ENCODE assay signal across 25 cellular contexts in the genomic region with DNA sequence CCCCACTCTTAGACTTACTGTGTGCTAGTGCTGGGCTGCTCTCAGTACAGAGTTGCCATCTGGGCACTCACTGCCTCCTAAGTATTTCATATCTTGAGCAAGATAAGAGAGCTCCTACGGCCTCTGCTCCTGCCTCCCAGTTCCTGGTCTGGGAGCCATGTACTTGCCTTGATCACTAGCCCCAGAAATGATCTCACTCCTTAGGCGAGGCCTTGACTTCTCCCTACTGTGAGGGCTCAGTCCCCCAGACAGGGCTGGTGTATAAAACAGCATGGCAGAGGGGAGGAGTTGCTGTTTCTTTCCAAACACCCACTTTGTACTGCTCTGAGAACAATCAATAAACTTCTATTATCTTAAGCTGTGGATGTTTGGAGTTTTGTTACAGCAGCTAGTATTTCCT.
"Had no signal": no experiment of that assay in that cellular context is flagged by ENCODE, and none has a peak within 500 bp of the region (broad histone marks: within the 10 kb centered on the region; RNA-seq: fewer than 3 reads in every experiment).

No MANE protein-coding gene starts in this region.

- H3K4me3 Mint-ChIP-seq: activated CD8-positive, alpha-beta T cell treated with anti-CD3 and anti-CD28 coated beads, Interleukin-2, amount 10 ng/mL, durations not matched to agents 7 days and 5 days; activated naive CD4-positive, alpha-beta T cell treated with anti-CD3 and anti-CD28 coated beads for 36 hours; activated naive CD8-positive, alpha-beta T cell treated with anti-CD3 and anti-CD28 coated beads for 36 hours; activated T-helper 1 cell treated with anti-CD3 and anti-CD28 coated beads, Interleukin-12 subunit alpha, Interleukin-12 subunit beta, Interleukin-2, Interleukin-4 antibody, amounts not matched to agents 30 ng/mL and 10 ng/mL and 1 ng/mL, durations not matched to agents 14 hours and 24 hours and 36 hours; brain; dendritic cell treated with granulocyte-macrophage colony-stimulating factor and Interleukin-4, amounts not matched to agents 40 ng/mL and 50 ng/mL, for 4 days; naive thymus-derived CD4-positive, alpha-beta T cell; WTC11 had no signal

- H3K9ac ChIP-seq: parathyroid adenoma had no signal

- H3K79me2 ChIP-seq: parathyroid adenoma had no signal

- H3K4me1 ChIP-seq: adrenal gland, parathyroid adenoma, suprapubic skin, tibial nerve had no signal

- H3K4me1 Mint-ChIP-seq: activated naive CD8-positive, alpha-beta T cell treated with anti-CD3 and anti-CD28 coated beads for 36 hours had no signal

- H3K4me3 ChIP-seq: adrenal gland, cardiac muscle cell, spleen, suprapubic skin, tibial nerve had no signal

- H3K27me3 ChIP-seq: adrenal gland, cardiac muscle cell, spleen, suprapubic skin, tibial nerve had no signal

- H3K27me3 Mint-ChIP-seq: activated naive CD8-positive, alpha-beta T cell treated with anti-CD3 and anti-CD28 coated beads for 36 hours had no signal

- H3K9me3 ChIP-seq: adrenal gland, spleen, suprapubic skin, tibial nerve had no signal

- H3K27ac ChIP-seq: adrenal gland, cardiac muscle cell, parathyroid adenoma, spleen, suprapubic skin, tibial nerve had no signal

- H3K36me3 ChIP-seq: adrenal gland, cardiac muscle cell, spleen, suprapubic skin, tibial nerve had no signal

- H2AFZ ChIP-seq: parathyroid adenoma had no signal

- H3K27ac Mint-ChIP-seq: activated CD8-positive, alpha-beta T cell treated with anti-CD3 and anti-CD28 coated beads, Interleukin-2, amount 10 ng/mL, durations not matched to agents 7 days and 5 days; activated naive CD4-positive, alpha-beta T cell treated with anti-CD3 and anti-CD28 coated beads for 36 hours; activated naive CD8-positive, alpha-beta T cell treated with anti-CD3 and anti-CD28 coated beads for 36 hours; activated T-helper 1 cell treated with anti-CD3 and anti-CD28 coated beads, Interleukin-12 subunit alpha, Interleukin-12 subunit beta, Interleukin-2, Interleukin-4 antibody, amounts not matched to agents 30 ng/mL and 10 ng/mL and 1 ng/mL, durations not matched to agents 14 hours and 24 hours and 36 hours; dendritic cell treated with granulocyte-macrophage colony-stimulating factor and Interleukin-4, amounts not matched to agents 40 ng/mL and 50 ng/mL, for 4 days; naive thymus-derived CD4-positive, alpha-beta T cell; WTC11 had no signal

- H3K36me3 Mint-ChIP-seq: activated naive CD8-positive, alpha-beta T cell treated with anti-CD3 and anti-CD28 coated beads for 36 hours; brain; naive thymus-derived CD4-positive, alpha-beta T cell; WTC11 had no signal

- ATAC-seq: activated CD8-positive, alpha-beta T cell treated with anti-CD3 and anti-CD28 coated beads, Interleukin-2, amount 10 ng/mL, durations not matched to agents 7 days and 5 days; left cardiac atrium; naive thymus-derived CD4-positive, alpha-beta T cell; right cardiac atrium had no signal

- DNase-seq: activated CD4-positive, alpha-beta T cell treated with anti-CD3 and anti-CD28 coated beads for 1 hour; activated CD4-positive, alpha-beta T cell treated with anti-CD3 and anti-CD28 coated beads, Interleukin-2, amount 50 U/mL, for 1 hour; activated CD8-positive, alpha-beta T cell treated with anti-CD3 and anti-CD28 coated beads, Interleukin-2, amount 10 ng/mL, durations not matched to agents 7 days and 5 days; activated effector memory CD4-positive, alpha-beta T cell treated with anti-CD3 and anti-CD28 coated beads, Interleukin-2, amount 50 U/mL, for 16 hours; activated naive CD4-positive, alpha-beta T cell treated with anti-CD3 and anti-CD28 coated beads for 36 hours; activated naive CD8-positive, alpha-beta T cell treated with anti-CD3 and anti-CD28 coated beads for 36 hours; adrenal gland; effector CD4-positive, alpha-beta T cell; hippocampal formation; left cardiac atrium; mammary epithelial cell; naive thymus-derived CD4-positive, alpha-beta T cell; nucleus accumbens; spleen; stimulated activated naive CD4-positive, alpha-beta T cell; T-helper 2 cell had no signal

- H3K9me3 Mint-ChIP-seq: activated naive CD4-positive, alpha-beta T cell treated with anti-CD3 and anti-CD28 coated beads for 36 hours; activated naive CD8-positive, alpha-beta T cell treated with anti-CD3 and anti-CD28 coated beads for 36 hours; activated T-helper 1 cell treated with anti-CD3 and anti-CD28 coated beads, Interleukin-12 subunit alpha, Interleukin-12 subunit beta, Interleukin-2, Interleukin-4 antibody, amounts not matched to agents 30 ng/mL and 10 ng/mL and 1 ng/mL, durations not matched to agents 14 hours and 24 hours and 36 hours; dendritic cell treated with granulocyte-macrophage colony-stimulating factor and Interleukin-4, amounts not matched to agents 40 ng/mL and 50 ng/mL, for 4 days; naive thymus-derived CD4-positive, alpha-beta T cell; WTC11 had no signal
